ENCODE assay signal across 22 cellular contexts in genomic region chr3:195751584-195751983, GRCh38. TPM values are rescaled to one million over a fixed set of nuclear protein-coding genes. Genes with fewer than 3 reads are reported as not detected.
A peak's percentile ranks its signal among the peaks of the same experiment; 100 is the strongest.
DNase-seq lines count a peak whose midpoint lies in the region; TF ChIP-seq lines count a peak whose summit lies in the region.
"Had no signal": no experiment of that assay in that cellular context is flagged by ENCODE, and none has a peak within 500 bp of the region (broad histone marks: within the 10 kb centered on the region; RNA-seq: fewer than 3 reads in every experiment).

No MANE protein-coding gene starts in this region.

- DNase-seq in COLO668 (lab: John Stamatoyannopoulos, UW; ENCODE audit: unreplicated experiment) (peak; percentile 87), DMS53 (lab: John Stamatoyannopoulos, UW) (peak; percentile 93), NCI-H2081 (lab: John Stamatoyannopoulos, UW) (peak; percentile 76 to 95), lower leg skin (ENCODE audit: low spot score in 2 of 2) (no peak), GOT3 (lab: John Stamatoyannopoulos, UW) (no peak), kidney glomerular epithelial cell (lab: John Stamatoyannopoulos, UW) (no peak)
- no peak for DNase-seq in activated T-helper 2 cell treated with anti-CD3 and anti-CD28 coated beads, Interferon-gamma antibody, Interleukin-2, Interleukin-4, amounts not matched to agents 10 μg/mL and 5 μg/mL and 100 μg/mL, durations not matched to agents 14 hours and 24 hours and 36 hours (ENCODE audit: low spot score)
- DNase-seq: activated CD8-positive, alpha-beta memory T cell treated with anti-CD3 and anti-CD28 coated beads for 24 hours; activated T-cell treated with anti-CD3 and anti-CD28 coated beads, Interleukin-2, amount 50 U/mL, for 24 hours; effector CD8-positive, alpha-beta T cell; Karpas-422; MV-4-11; naive thymus-derived CD4-positive, alpha-beta T cell; NCI-H446; retina; stimulated activated CD4-positive, alpha-beta T cell treated with anti-CD3 and anti-CD28 coated beads, Interleukin-4, amount 100 ng/mL, for 1 hour; stimulated activated naive B cell treated with anti-CD40 and anti-IgM and Interleukin-4, amounts not matched to agents 10 μg/mL and 1 μg/mL and 100 μg/mL, for 72 hours had no signal

- no peaks in the 10 kb centered on the region for H3K9me3 Mint-ChIP-seq in activated T-helper 2 cell treated with anti-CD3 and anti-CD28 coated beads, Interferon-gamma antibody, Interleukin-2, Interleukin-4, amounts not matched to agents 10 μg/mL and 5 μg/mL and 100 μg/mL, durations not matched to agents 14 hours and 24 hours and 36 hours
- H3K9me3 Mint-ChIP-seq: activated T-cell treated with anti-CD3 and anti-CD28 coated beads, Interleukin-2, amount 50 U/mL, for 24 hours; naive thymus-derived CD4-positive, alpha-beta T cell had no signal

- 80 to 82% methylated on average over 7 of the region's 7 CpGs for WGBS in lower leg skin, 2 donors

- intact Hi-C loops in activated T-helper 2 cell treated with anti-CD3 and anti-CD28 coated beads, Interferon-gamma antibody, Interleukin-2, Interleukin-4, amounts not matched to agents 10 μg/mL and 5 μg/mL and 100 μg/mL, durations not matched to agents 14 hours and 24 hours and 36 hours (cut with micrococcal nuclease), result no loop called here
- intact Hi-C loops in lower leg skin (cut with DNase I; ENCODE audit: low total_unique reads), result no loop called here

- H3K4me1 Mint-ChIP-seq in activated T-helper 2 cell treated with anti-CD3 and anti-CD28 coated beads, Interferon-gamma antibody, Interleukin-2, Interleukin-4, amounts not matched to agents 10 μg/mL and 5 μg/mL and 100 μg/mL, durations not matched to agents 14 hours and 24 hours and 36 hours (ENCODE audit: low read depth), result peaks cover 15% of the 10 kb centered on the region

- no peak for TF ChIP-seq POLR2A in lower leg skin (IDR thresholded peaks at IDR 0.05)

- H3K4me3 Mint-ChIP-seq in activated T-helper 2 cell treated with anti-CD3 and anti-CD28 coated beads, Interferon-gamma antibody, Interleukin-2, Interleukin-4, amounts not matched to agents 10 μg/mL and 5 μg/mL and 100 μg/mL, durations not matched to agents 14 hours and 24 hours and 36 hours (ENCODE audit: low read depth), result no peak overlapping the region
- H3K4me3 Mint-ChIP-seq: activated T-cell treated with anti-CD3 and anti-CD28 coated beads, Interleukin-2, amount 50 U/mL, for 24 hours; brain; naive thymus-derived CD4-positive, alpha-beta T cell; stimulated activated naive B cell treated with anti-CD40 and anti-IgM and Interleukin-4, amounts not matched to agents 10 μg/mL and 1 μg/mL and 100 μg/mL, for 72 hours had no signal

- no peaks in the 10 kb centered on the region for H3K36me3 Mint-ChIP-seq in activated T-helper 2 cell treated with anti-CD3 and anti-CD28 coated beads, Interferon-gamma antibody, Interleukin-2, Interleukin-4, amounts not matched to agents 10 μg/mL and 5 μg/mL and 100 μg/mL, durations not matched to agents 14 hours and 24 hours and 36 hours (ENCODE audit: low read depth)
- H3K36me3 Mint-ChIP-seq: brain; naive thymus-derived CD4-positive, alpha-beta T cell had no signal

- no peaks in the 10 kb centered on the region for H3K27me3 Mint-ChIP-seq in activated T-helper 2 cell treated with anti-CD3 and anti-CD28 coated beads, Interferon-gamma antibody, Interleukin-2, Interleukin-4, amounts not matched to agents 10 μg/mL and 5 μg/mL and 100 μg/mL, durations not matched to agents 14 hours and 24 hours and 36 hours (ENCODE audit: low read depth)
- H3K27me3 Mint-ChIP-seq: naive thymus-derived CD4-positive, alpha-beta T cell had no signal

- no peak overlapping the region for H3K4me3 ChIP-seq in lower leg skin (ENCODE audit: low read depth, poor library complexity, severe bottlenecking)
- H3K4me3 ChIP-seq: BLaER1, left lung, SJSA1, suprapubic skin had no signal

- TF ChIP-seq CTCF in lower leg skin (IDR thresholded peaks at IDR 0.05), result no peak

- peak overlapping the region; percentile 2 for H3K27ac Mint-ChIP-seq in activated T-helper 2 cell treated with anti-CD3 and anti-CD28 coated beads, Interferon-gamma antibody, Interleukin-2, Interleukin-4, amounts not matched to agents 10 μg/mL and 5 μg/mL and 100 μg/mL, durations not matched to agents 14 hours and 24 hours and 36 hours
- H3K27ac Mint-ChIP-seq: activated T-cell treated with anti-CD3 and anti-CD28 coated beads, Interleukin-2, amount 50 U/mL, for 24 hours; brain; naive thymus-derived CD4-positive, alpha-beta T cell; stimulated activated naive B cell treated with anti-CD40 and anti-IgM and Interleukin-4, amounts not matched to agents 10 μg/mL and 1 μg/mL and 100 μg/mL, for 72 hours had no signal

RNA-seq across cellular contexts. Expression of gene MUC20, which starts 30.8 kb away (rescaled TPM):
- total RNA-seq in activated T-helper 2 cell treated with anti-CD3 and anti-CD28 coated beads, Interferon-gamma antibody, Interleukin-2, Interleukin-4, amounts not matched to agents 10 μg/mL and 5 μg/mL and 100 μg/mL, durations not matched to agents 14 hours and 24 hours and 36 hours, result 3.9 and 5.0 TPM in 2 replicates
- total RNA-seq in lower leg skin, result 10 to 100 TPM in 1 of 4 donors, 1 to 10 TPM in 3; 1.0 to 15.1 (median 5.5) TPM
- total RNA-seq: SJSA1 had no signal

Comparison
In these comparisons a context has a peak if more than half of its experiments do, and no peak if none do; other contexts are left out.
1. DNase-seq: peak in COLO668 (single experiment), DMS53 (single experiment) and NCI-H2081 (2 of 2); none in activated T-helper 2 cell treated with anti-CD3 and anti-CD28 coated beads, Interferon-gamma antibody, Interleukin-2, Interleukin-4, amounts not matched to agents 10 μg/mL and 5 μg/mL and 100 μg/mL, durations not matched to agents 14 hours and 24 hours and 36 hours (single experiment), lower leg skin (0 of 2), GOT3 (single experiment) and kidney glomerular epithelial cell (single experiment).